23 cellular contexts compared by ENCODE assay signal in genomic region chr11:134882141-134882540, GRCh38.
"Had no signal": no experiment of that assay in that cellular context is flagged by ENCODE, and none has a peak within 500 bp of the region (broad histone marks: within the 10 kb centered on the region; RNA-seq: fewer than 3 reads in every experiment).

No MANE protein-coding gene starts in this region.

- ATAC-seq: activated T-cell treated with anti-CD3 and anti-CD28 coated beads, Interleukin-2, amount 50 U/mL, for 4 hours; activated T-helper 17 cell treated with anti-CD3 and anti-CD28 coated beads, Interleukin-2, amount 50 U/mL, for 72 hours had no signal

- H3K9me3 Mint-ChIP-seq: activated CD4-positive, alpha-beta memory T cell treated with anti-CD3 and anti-CD28 coated beads for 36 hours; activated CD4-positive, alpha-beta T cell treated with anti-CD3 and anti-CD28 coated beads, Interleukin-2, amount 10 ng/mL, durations not matched to agents 7 days and 5 days; activated naive CD4-positive, alpha-beta T cell treated with anti-CD3 and anti-CD28 coated beads, Interleukin-2, amount 10 ng/mL, durations not matched to agents 7 days and 5 days; activated naive CD8-positive, alpha-beta T cell treated with anti-CD3 and anti-CD28 coated beads for 36 hours; activated T-cell treated with anti-CD3 and anti-CD28 coated beads, Interleukin-2, amount 50 U/mL, for 4 hours; activated T-helper 17 cell treated with anti-CD3 and anti-CD28 coated beads, Interleukin-2, amount 50 U/mL, for 72 hours had no signal

- FAIRE-seq: colon had no signal

- H3K4me3 Mint-ChIP-seq: activated CD4-positive, alpha-beta memory T cell treated with anti-CD3 and anti-CD28 coated beads for 36 hours; activated CD4-positive, alpha-beta T cell treated with anti-CD3 and anti-CD28 coated beads, Interleukin-2, amount 10 ng/mL, durations not matched to agents 7 days and 5 days; activated naive CD4-positive, alpha-beta T cell treated with anti-CD3 and anti-CD28 coated beads, Interleukin-2, amount 10 ng/mL, durations not matched to agents 7 days and 5 days; activated naive CD8-positive, alpha-beta T cell treated with anti-CD3 and anti-CD28 coated beads for 36 hours; activated T-cell treated with anti-CD3 and anti-CD28 coated beads, Interleukin-2, amount 50 U/mL, for 4 hours; activated T-helper 17 cell treated with anti-CD3 and anti-CD28 coated beads, Interleukin-2, amount 50 U/mL, for 72 hours had no signal

- H3K4me1 Mint-ChIP-seq: activated CD4-positive, alpha-beta T cell treated with anti-CD3 and anti-CD28 coated beads, Interleukin-2, amount 10 ng/mL, durations not matched to agents 7 days and 5 days; activated naive CD4-positive, alpha-beta T cell treated with anti-CD3 and anti-CD28 coated beads, Interleukin-2, amount 10 ng/mL, durations not matched to agents 7 days and 5 days; activated naive CD8-positive, alpha-beta T cell treated with anti-CD3 and anti-CD28 coated beads for 36 hours; activated T-helper 17 cell treated with anti-CD3 and anti-CD28 coated beads, Interleukin-2, amount 50 U/mL, for 72 hours had no signal

- DNase-seq: activated CD4-positive, alpha-beta memory T cell treated with anti-CD3 and anti-CD28 coated beads for 36 hours; activated CD4-positive, alpha-beta T cell treated with anti-CD3 and anti-CD28 coated beads, Interleukin-2, amount 10 ng/mL, durations not matched to agents 7 days and 5 days; activated CD4-positive, CD25-positive, alpha-beta regulatory T cell; activated CD8-positive, alpha-beta memory T cell treated with anti-CD3 and anti-CD28 coated beads for 24 hours; activated gamma-delta T cell treated with Interleukin-2 at 50 U/mL for 16 hours; activated naive CD4-positive, alpha-beta T cell treated with anti-CD3 and anti-CD28 coated beads, Interleukin-2, amount 10 ng/mL, durations not matched to agents 7 days and 5 days; activated naive CD8-positive, alpha-beta T cell treated with anti-CD3 and anti-CD28 coated beads for 36 hours; activated T-cell treated with anti-CD3 and anti-CD28 coated beads, Interleukin-2, amount 50 U/mL, for 4 hours; brain microvascular endothelial cell; cerebellar nuclear complex; Kasumi-1; KBM-7; NCI-H1105 treated with DMSO at 0.1 percent for 48 hours; NCI-H1436 treated with DMSO at 0.1 percent for 48 hours; NCI-H1930; NCI-H2171; NCI-H2227 treated with DMSO at 0.1 percent for 48 hours; NCI-H774; SIG-M5 had no signal

- H3K36me3 Mint-ChIP-seq: activated CD4-positive, alpha-beta memory T cell treated with anti-CD3 and anti-CD28 coated beads for 36 hours; activated naive CD4-positive, alpha-beta T cell treated with anti-CD3 and anti-CD28 coated beads, Interleukin-2, amount 10 ng/mL, durations not matched to agents 7 days and 5 days; activated naive CD8-positive, alpha-beta T cell treated with anti-CD3 and anti-CD28 coated beads for 36 hours had no signal

- H3K27ac ChIP-seq: brain microvascular endothelial cell, cardiac muscle cell, VCaP had no signal

- H3K27me3 ChIP-seq: brain microvascular endothelial cell, cardiac muscle cell had no signal

- H3K27ac Mint-ChIP-seq: activated CD4-positive, alpha-beta memory T cell treated with anti-CD3 and anti-CD28 coated beads for 36 hours; activated CD4-positive, alpha-beta T cell treated with anti-CD3 and anti-CD28 coated beads, Interleukin-2, amount 10 ng/mL, durations not matched to agents 7 days and 5 days; activated naive CD4-positive, alpha-beta T cell treated with anti-CD3 and anti-CD28 coated beads, Interleukin-2, amount 10 ng/mL, durations not matched to agents 7 days and 5 days; activated naive CD8-positive, alpha-beta T cell treated with anti-CD3 and anti-CD28 coated beads for 36 hours; activated T-helper 17 cell treated with anti-CD3 and anti-CD28 coated beads, Interleukin-2, amount 50 U/mL, for 72 hours had no signal
